Comparison of ENCODE assay signal across 1 cellular context in the genomic region with DNA sequence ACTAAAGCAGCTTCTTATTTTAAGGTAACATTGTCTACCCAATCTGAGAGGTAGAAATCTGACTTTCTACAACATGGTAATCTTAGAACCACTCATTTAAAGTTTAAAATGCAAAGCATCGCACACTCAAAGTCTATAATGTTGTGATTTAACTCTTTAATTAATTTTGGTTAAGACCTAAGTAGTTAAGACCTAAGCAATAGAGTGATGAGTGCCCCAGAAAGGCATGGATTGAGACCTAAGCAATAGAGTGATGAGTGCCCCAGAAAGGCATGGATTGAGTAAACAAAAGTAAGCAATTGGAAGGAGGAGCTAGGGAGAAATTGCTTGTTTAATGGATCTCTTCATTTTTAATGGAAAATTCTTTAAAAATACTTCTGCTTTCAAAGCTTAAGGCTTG.
TF ChIP-seq lines count a peak whose summit lies in the region.

No MANE protein-coding gene starts in this region.

TF ChIP-seq in HCT116, 20 proteins besides CTCF, POLR2A, EP300 and RAD21:
- TF ChIP-seq ZFX (IDR thresholded peaks at IDR 0.05) (no peak), CBX3 (IDR thresholded peaks at IDR 0.05; ENCODE audit: low read depth) (peak; percentile 46; the same call in 1 of the 2 replicates), YY1 (IDR thresholded peaks at IDR 0.05; ENCODE audit: extremely low read depth, insufficient replicate concordance, low read depth, low read length) (no peak), SP1 (IDR thresholded peaks at IDR 0.05; ENCODE audit: low read depth) (peak; percentile 50), JUND (IDR thresholded peaks at IDR 0.05) (no peak), TCF7L2 (IDR thresholded peaks at IDR 0.05; ENCODE audit: borderline replicate concordance, extremely low read depth, insufficient read depth, insufficient read length) (no peak), EZH2 (IDR thresholded peaks at IDR 0.05) (no peak), SRF (IDR thresholded peaks at IDR 0.05; ENCODE audit: low read depth) (peak; percentile 93)
- TF ChIP-seq, protein P1, sequence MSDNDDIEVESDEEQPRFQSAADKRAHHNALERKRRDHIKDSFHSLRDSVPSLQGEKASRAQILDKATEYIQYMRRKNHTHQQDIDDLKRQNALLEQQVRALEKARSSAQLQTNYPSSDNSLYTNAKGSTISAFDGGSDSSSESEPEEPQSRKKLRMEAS (IDR thresholded peaks at IDR 0.05), result 0 out of 2 replicates have a peak, but pooled peaks have one; percentile 17
